ENCODE assay signal across 29 cellular contexts in genomic region chr22:49141761-49142160, GRCh38.
"Had no signal": no experiment of that assay in that cellular context is flagged by ENCODE, and none has a peak within 500 bp of the region (broad histone marks: within the 10 kb centered on the region; RNA-seq: fewer than 3 reads in every experiment).

No MANE protein-coding gene starts in this region.

- H3K36me3 Mint-ChIP-seq: activated naive CD4-positive, alpha-beta T cell treated with anti-CD3 and anti-CD28 coated beads, Interleukin-2, amount 50 U/mL, for 24 hours; activated naive CD8-positive, alpha-beta T cell treated with anti-CD3 and anti-CD28 coated beads, Interleukin-2, amount 10 ng/mL, durations not matched to agents 7 days and 5 days had no signal

- H3K4me1 Mint-ChIP-seq: activated CD4-positive, alpha-beta memory T cell treated with anti-CD3 and anti-CD28 coated beads, Interleukin-2, amount 10 ng/mL, durations not matched to agents 7 days and 5 days; activated naive CD4-positive, alpha-beta T cell treated with anti-CD3 and anti-CD28 coated beads, Interleukin-2, amount 50 U/mL, for 24 hours; activated naive CD8-positive, alpha-beta T cell treated with anti-CD3 and anti-CD28 coated beads, Interleukin-2, amount 10 ng/mL, durations not matched to agents 7 days and 5 days; central memory CD8-positive, alpha-beta T cell had no signal

- H3K9me3 Mint-ChIP-seq: activated CD4-positive, alpha-beta memory T cell treated with anti-CD3 and anti-CD28 coated beads, Interleukin-2, amount 10 ng/mL, durations not matched to agents 7 days and 5 days; activated naive CD4-positive, alpha-beta T cell treated with anti-CD3 and anti-CD28 coated beads, Interleukin-2, amount 50 U/mL, for 24 hours; activated T-cell treated with anti-CD3 and anti-CD28 coated beads, Interleukin-2, amount 50 U/mL, for 24 hours; activated T-helper 2 cell treated with anti-CD3 and anti-CD28 coated beads, Interferon-gamma antibody, Interleukin-2, Interleukin-4, amounts not matched to agents 10 μg/mL and 5 μg/mL and 100 μg/mL, durations not matched to agents 14 hours and 24 hours and 36 hours; central memory CD8-positive, alpha-beta T cell had no signal

- H3K27me3 ChIP-seq: ascending aorta, cardiac muscle cell had no signal

- H3K4me2 ChIP-seq: PC-9 had no signal

- H3K36me3 ChIP-seq: ascending aorta, cardiac muscle cell, MG63, WERI-Rb-1 had no signal

- ATAC-seq: Right ventricle myocardium inferior had no signal

- H3K27me3 Mint-ChIP-seq: activated CD4-positive, alpha-beta memory T cell treated with anti-CD3 and anti-CD28 coated beads, Interleukin-2, amount 10 ng/mL, durations not matched to agents 7 days and 5 days had no signal

- H3K4me3 Mint-ChIP-seq: activated CD4-positive, alpha-beta memory T cell treated with anti-CD3 and anti-CD28 coated beads, Interleukin-2, amount 10 ng/mL, durations not matched to agents 7 days and 5 days; activated naive CD4-positive, alpha-beta T cell treated with anti-CD3 and anti-CD28 coated beads, Interleukin-2, amount 50 U/mL, for 24 hours; activated naive CD8-positive, alpha-beta T cell treated with anti-CD3 and anti-CD28 coated beads, Interleukin-2, amount 10 ng/mL, durations not matched to agents 7 days and 5 days; activated T-cell treated with anti-CD3 and anti-CD28 coated beads, Interleukin-2, amount 50 U/mL, for 24 hours; central memory CD8-positive, alpha-beta T cell had no signal

- H2AFZ ChIP-seq: PC-9 had no signal

- H3K9me3 ChIP-seq: ascending aorta, MG63 had no signal

- H3K27ac Mint-ChIP-seq: activated CD4-positive, alpha-beta memory T cell treated with anti-CD3 and anti-CD28 coated beads, Interleukin-2, amount 10 ng/mL, durations not matched to agents 7 days and 5 days; activated naive CD4-positive, alpha-beta T cell treated with anti-CD3 and anti-CD28 coated beads, Interleukin-2, amount 50 U/mL, for 24 hours; activated naive CD8-positive, alpha-beta T cell treated with anti-CD3 and anti-CD28 coated beads, Interleukin-2, amount 10 ng/mL, durations not matched to agents 7 days and 5 days; activated T-cell treated with anti-CD3 and anti-CD28 coated beads, Interleukin-2, amount 50 U/mL, for 24 hours; activated T-helper 2 cell treated with anti-CD3 and anti-CD28 coated beads, Interferon-gamma antibody, Interleukin-2, Interleukin-4, amounts not matched to agents 10 μg/mL and 5 μg/mL and 100 μg/mL, durations not matched to agents 14 hours and 24 hours and 36 hours had no signal

- H3K27ac ChIP-seq: ascending aorta, cardiac muscle cell, PC-9, RWPE1, WERI-Rb-1 had no signal

- H3K4me1 ChIP-seq: ascending aorta had no signal

- H3K4me3 ChIP-seq: ascending aorta, cardiac muscle cell, MG63, PC-9 had no signal

- DNase-seq: activated CD4-positive, alpha-beta memory T cell treated with anti-CD3 and anti-CD28 coated beads, Interleukin-2, amount 10 ng/mL, durations not matched to agents 7 days and 5 days; activated CD4-positive, alpha-beta T cell treated with anti-CD3 and anti-CD28 coated beads for 1 hour; activated CD4-positive, alpha-beta T cell treated with anti-CD3 and anti-CD28 coated beads for 48 hours; activated CD4-positive, CD25-positive, alpha-beta regulatory T cell; activated gamma-delta T cell; activated naive CD4-positive, alpha-beta T cell treated with Interleukin-2 at 50 U/mL for 16 hours; activated naive CD8-positive, alpha-beta T cell treated with anti-CD3 and anti-CD28 coated beads, Interleukin-2, amount 10 ng/mL, durations not matched to agents 7 days and 5 days; activated T-cell treated with anti-CD3 and anti-CD28 coated beads, Interleukin-2, amount 50 U/mL, for 24 hours; amygdala; Karpas-422; MG63; NCI-H1048; NCI-H1436; NCI-H1694; NCI-H1930; NCI-H2081 treated with DMSO at 0.1 percent for 48 hours; NCI-H345; NK-92 treated with Interleukin-12 subunit alpha and Interleukin-12 subunit beta, amount 100 ng/mL, for 24 hours; PC-9; SIG-M5; T1000; WERI-Rb-1 had no signal
